Comparison of ENCODE assay signal across 25 cellular contexts in the genomic region with DNA sequence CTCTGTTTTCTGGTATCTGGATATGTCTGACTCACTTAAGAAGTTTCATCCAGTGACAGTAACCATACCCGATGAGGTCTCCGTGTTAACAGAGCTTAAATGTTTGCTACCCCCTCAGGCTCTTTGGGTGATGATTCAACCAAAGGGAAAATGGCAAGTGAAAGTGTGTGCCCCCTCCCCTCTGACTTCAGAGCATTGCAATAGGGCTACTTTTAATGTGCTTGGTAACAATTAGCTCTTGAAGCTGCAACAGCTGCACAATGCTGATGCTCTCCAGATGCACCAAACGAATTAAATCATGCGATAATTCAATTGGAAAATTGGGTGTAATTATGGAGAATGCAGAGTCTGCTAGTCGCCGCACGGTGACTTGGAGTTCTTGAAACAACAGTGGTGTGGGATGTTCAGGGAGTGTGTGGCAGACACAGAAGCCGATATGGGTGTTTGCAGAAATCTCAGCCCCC.
A peak's percentile ranks its signal among the peaks of the same experiment; 100 is the strongest.
DNase-seq lines count a peak whose midpoint lies in the region; ATAC-seq and TF ChIP-seq lines count a peak whose summit lies in the region.
"Had no signal": no experiment of that assay in that cellular context is flagged by ENCODE, and none has a peak within 500 bp of the region (broad histone marks: within the 10 kb centered on the region; RNA-seq: fewer than 3 reads in every experiment).

No MANE protein-coding gene starts in this region.

- ATAC-seq in SK-N-SH treated with all-trans-retinoic acid at 6 μM for 48 hours (peak; percentile 87), GM21447 (IDR thresholded peaks at IDR 0.05; ENCODE audit: unreplicated experiment) (no peak), HG03095 (IDR thresholded peaks at IDR 0.05; ENCODE audit: unreplicated experiment) (no peak), mucosa of descending colon (no peak)
- ATAC-seq: GM12878, K562, Panc1, pancreas had no signal

- H3K4me1 ChIP-seq in BE2C (peaks cover 23% of the 10 kb centered on the region), mucosa of descending colon (ENCODE audit: low read depth) (no peaks in the 10 kb centered on the region)
- H3K4me1 ChIP-seq: pancreas, SJSA1, spleen had no signal

- H3K4me3 ChIP-seq in BE2C (ENCODE audit: low read depth, low read length) (no peak overlapping the region), mucosa of descending colon (no peak overlapping the region)
- H3K4me3 ChIP-seq: GM12878, K562, lung, pancreas, SJSA1, spleen had no signal

- intact Hi-C loops in mucosa of descending colon (cut with DNase I, micrococcal nuclease): loop anchor here in 1 of 2 donors (10.0 kb wide), 1 partner anchor 1824 kb away; no protein-coding TSS in a partner anchor

- peak; percentile 91 for DNase-seq in BE2C
- DNase-seq in NCI-H1694 treated with DMSO at 0.1 percent for 48 hours (lab: John Stamatoyannopoulos, UW): peak; percentile 44
- peak; percentile 90 for DNase-seq in islet precursor cell
- no peak for DNase-seq in T1000 (lab: John Stamatoyannopoulos, UW)
- no peak for DNase-seq in mucosa of descending colon
- DNase-seq: ACHN; activated CD4-positive, alpha-beta T cell treated with anti-CD3 and anti-CD28 coated beads for 1 hour; activated naive CD8-positive, alpha-beta T cell treated with anti-CD3 and anti-CD28 coated beads for 36 hours; activated T-cell treated with anti-CD3 and anti-CD28 coated beads for 4 hours; COR-L47; dermis blood vessel endothelial cell; DMS79 treated with DMSO at 0.1 percent for 48 hours; NCI-H1417 treated with DMSO at 0.1 percent for 48 hours; NCI-H2107; NCI-H524 treated with DMSO at 0.1 percent for 48 hours; pancreas; spleen had no signal

- TF ChIP-seq CTCF in BE2C (IDR thresholded peaks at IDR 0.05; ENCODE audit: low read depth, low read length) (peak; percentile 20; the same call in 1 of the 2 replicates), mucosa of descending colon (IDR thresholded peaks at IDR 0.05) (no peak)

- no peaks in the 10 kb centered on the region for H3K27me3 ChIP-seq in BE2C
- H3K27me3 ChIP-seq: pancreas, SJSA1 had no signal

- H3K36me3 ChIP-seq in BE2C: no peaks in the 10 kb centered on the region
- no peaks in the 10 kb centered on the region for H3K36me3 ChIP-seq in mucosa of descending colon (ENCODE audit: low read depth)
- H3K36me3 ChIP-seq: pancreas, SJSA1, spleen had no signal

- H3K9me3 ChIP-seq in BE2C (peaks cover 3% of the 10 kb centered on the region; the same call in 1 of the 2 replicates), mucosa of descending colon (no peaks in the 10 kb centered on the region)
- H3K9me3 ChIP-seq: pancreas had no signal

TF ChIP-seq in SK-N-SH treated with all-trans-retinoic acid at 6 μM for 48 hours, 23 proteins besides CTCF, POLR2A, EP300 and RAD21 (continues in another document):
- TF ChIP-seq, protein P1, sequence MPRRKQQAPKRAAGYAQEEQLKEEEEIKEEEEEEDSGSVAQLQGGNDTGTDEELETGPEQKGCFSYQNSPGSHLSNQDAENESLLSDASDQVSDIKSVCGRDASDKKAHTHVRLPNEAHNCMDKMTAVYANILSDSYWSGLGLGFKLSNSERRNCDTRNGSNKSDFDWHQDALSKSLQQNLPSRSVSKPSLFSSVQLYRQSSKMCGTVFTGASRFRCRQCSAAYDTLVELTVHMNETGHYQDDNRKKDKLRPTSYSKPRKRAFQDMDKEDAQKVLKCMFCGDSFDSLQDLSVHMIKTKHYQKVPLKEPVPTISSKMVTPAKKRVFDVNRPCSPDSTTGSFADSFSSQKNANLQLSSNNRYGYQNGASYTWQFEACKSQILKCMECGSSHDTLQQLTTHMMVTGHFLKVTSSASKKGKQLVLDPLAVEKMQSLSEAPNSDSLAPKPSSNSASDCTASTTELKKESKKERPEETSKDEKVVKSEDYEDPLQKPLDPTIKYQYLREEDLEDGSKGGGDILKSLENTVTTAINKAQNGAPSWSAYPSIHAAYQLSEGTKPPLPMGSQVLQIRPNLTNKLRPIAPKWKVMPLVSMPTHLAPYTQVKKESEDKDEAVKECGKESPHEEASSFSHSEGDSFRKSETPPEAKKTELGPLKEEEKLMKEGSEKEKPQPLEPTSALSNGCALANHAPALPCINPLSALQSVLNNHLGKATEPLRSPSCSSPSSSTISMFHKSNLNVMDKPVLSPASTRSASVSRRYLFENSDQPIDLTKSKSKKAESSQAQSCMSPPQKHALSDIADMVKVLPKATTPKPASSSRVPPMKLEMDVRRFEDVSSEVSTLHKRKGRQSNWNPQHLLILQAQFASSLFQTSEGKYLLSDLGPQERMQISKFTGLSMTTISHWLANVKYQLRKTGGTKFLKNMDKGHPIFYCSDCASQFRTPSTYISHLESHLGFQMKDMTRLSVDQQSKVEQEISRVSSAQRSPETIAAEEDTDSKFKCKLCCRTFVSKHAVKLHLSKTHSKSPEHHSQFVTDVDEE (CRISPR knock-in tag; IDR thresholded peaks at IDR 0.05): peak; percentile 100
- no peak for TF ChIP-seq OSR1 (CRISPR knock-in tag; IDR thresholded peaks at IDR 0.05)
- peak; percentile 37; the same call in 1 of the 2 replicates for TF ChIP-seq ZFP30 (CRISPR knock-in tag; IDR thresholded peaks at IDR 0.05)
- TF ChIP-seq ZC3H10 (CRISPR knock-in tag; IDR thresholded peaks at IDR 0.05): no peak
- TF ChIP-seq, protein P2, sequence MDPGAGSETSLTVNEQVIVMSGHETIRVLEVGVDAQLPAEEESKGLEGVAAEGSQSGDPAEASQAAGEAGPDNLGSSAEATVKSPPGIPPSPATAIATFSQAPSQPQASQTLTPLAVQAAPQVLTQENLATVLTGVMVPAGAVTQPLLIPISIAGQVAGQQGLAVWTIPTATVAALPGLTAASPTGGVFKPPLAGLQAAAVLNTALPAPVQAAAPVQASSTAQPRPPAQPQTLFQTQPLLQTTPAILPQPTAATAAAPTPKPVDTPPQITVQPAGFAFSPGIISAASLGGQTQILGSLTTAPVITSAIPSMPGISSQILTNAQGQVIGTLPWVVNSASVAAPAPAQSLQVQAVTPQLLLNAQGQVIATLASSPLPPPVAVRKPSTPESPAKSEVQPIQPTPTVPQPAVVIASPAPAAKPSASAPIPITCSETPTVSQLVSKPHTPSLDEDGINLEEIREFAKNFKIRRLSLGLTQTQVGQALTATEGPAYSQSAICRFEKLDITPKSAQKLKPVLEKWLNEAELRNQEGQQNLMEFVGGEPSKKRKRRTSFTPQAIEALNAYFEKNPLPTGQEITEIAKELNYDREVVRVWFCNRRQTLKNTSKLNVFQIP (CRISPR knock-in tag; IDR thresholded peaks at IDR 0.05; ENCODE audit: borderline replicate concordance, low read depth): peak; percentile 84; the same call in 1 of the 2 replicates
- peak; percentile 82; the same call in 1 of the 2 replicates for TF ChIP-seq CSDC2 (CRISPR knock-in tag; IDR thresholded peaks at IDR 0.05)
- peak; percentile 81 for TF ChIP-seq ZNF8 (CRISPR knock-in tag; IDR thresholded peaks at IDR 0.05)
- TF ChIP-seq GLIS3 (CRISPR knock-in tag; IDR thresholded peaks at IDR 0.05): peak; percentile 81
- peak; percentile 95 for TF ChIP-seq SNAI2 (CRISPR knock-in tag; IDR thresholded peaks at IDR 0.05)
- peak; percentile 84; the same call in 1 of the 2 replicates for TF ChIP-seq ZFP3 (CRISPR knock-in tag; IDR thresholded peaks at IDR 0.05)
- TF ChIP-seq, protein P3, sequence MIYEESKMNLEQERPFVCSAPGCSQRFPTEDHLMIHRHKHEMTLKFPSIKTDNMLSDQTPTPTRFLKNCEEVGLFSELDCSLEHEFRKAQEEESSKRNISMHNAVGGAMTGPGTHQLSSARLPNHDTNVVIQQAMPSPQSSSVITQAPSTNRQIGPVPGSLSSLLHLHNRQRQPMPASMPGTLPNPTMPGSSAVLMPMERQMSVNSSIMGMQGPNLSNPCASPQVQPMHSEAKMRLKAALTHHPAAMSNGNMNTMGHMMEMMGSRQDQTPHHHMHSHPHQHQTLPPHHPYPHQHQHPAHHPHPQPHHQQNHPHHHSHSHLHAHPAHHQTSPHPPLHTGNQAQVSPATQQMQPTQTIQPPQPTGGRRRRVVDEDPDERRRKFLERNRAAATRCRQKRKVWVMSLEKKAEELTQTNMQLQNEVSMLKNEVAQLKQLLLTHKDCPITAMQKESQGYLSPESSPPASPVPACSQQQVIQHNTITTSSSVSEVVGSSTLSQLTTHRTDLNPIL (CRISPR knock-in tag; IDR thresholded peaks at IDR 0.05; ENCODE audit: low read depth): peak; percentile 96
- TF ChIP-seq PPARA (CRISPR knock-in tag; IDR thresholded peaks at IDR 0.05; ENCODE audit: borderline replicate concordance): peak; percentile 62; the same call in 1 of the 2 replicates
- TF ChIP-seq ISL1 (CRISPR knock-in tag; IDR thresholded peaks at IDR 0.05): peak; percentile 94
- TF ChIP-seq, protein P4, sequence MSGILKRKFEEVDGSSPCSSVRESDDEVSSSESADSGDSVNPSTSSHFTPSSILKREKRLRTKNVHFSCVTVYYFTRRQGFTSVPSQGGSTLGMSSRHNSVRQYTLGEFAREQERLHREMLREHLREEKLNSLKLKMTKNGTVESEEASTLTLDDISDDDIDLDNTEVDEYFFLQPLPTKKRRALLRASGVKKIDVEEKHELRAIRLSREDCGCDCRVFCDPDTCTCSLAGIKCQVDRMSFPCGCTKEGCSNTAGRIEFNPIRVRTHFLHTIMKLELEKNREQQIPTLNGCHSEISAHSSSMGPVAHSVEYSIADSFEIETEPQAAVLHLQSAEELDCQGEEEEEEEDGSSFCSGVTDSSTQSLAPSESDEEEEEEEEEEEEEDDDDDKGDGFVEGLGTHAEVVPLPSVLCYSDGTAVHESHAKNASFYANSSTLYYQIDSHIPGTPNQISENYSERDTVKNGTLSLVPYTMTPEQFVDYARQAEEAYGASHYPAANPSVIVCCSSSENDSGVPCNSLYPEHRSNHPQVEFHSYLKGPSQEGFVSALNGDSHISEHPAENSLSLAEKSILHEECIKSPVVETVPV (CRISPR knock-in tag; IDR thresholded peaks at IDR 0.05): peak; percentile 96
- peak; percentile 35; the same call in 1 of the 2 replicates for TF ChIP-seq ZNF565 (CRISPR knock-in tag; conservative IDR thresholded peaks at IDR 0.05; ENCODE audit: low read depth)
- TF ChIP-seq TOX (CRISPR knock-in tag; IDR thresholded peaks at IDR 0.05; ENCODE audit: borderline replicate concordance): no peak
- peak; percentile 84; the same call in 1 of the 2 replicates for TF ChIP-seq ESRRG (CRISPR knock-in tag; IDR thresholded peaks at IDR 0.05)
- no peak; the same call in 1 of the 2 replicates for TF ChIP-seq BACH2 (CRISPR knock-in tag; IDR thresholded peaks at IDR 0.05; ENCODE audit: borderline replicate concordance)
- no peak for TF ChIP-seq RARB (CRISPR knock-in tag; IDR thresholded peaks at IDR 0.05)
- 0 out of 2 replicates have a peak, but pooled peaks have one; percentile 60 for TF ChIP-seq ARNTL (CRISPR knock-in tag; IDR thresholded peaks at IDR 0.05; ENCODE audit: borderline replicate concordance, low read depth)
- TF ChIP-seq ZNF70 (CRISPR knock-in tag; IDR thresholded peaks at IDR 0.05): no peak; the same call in none of the 2 replicates
- peak; percentile 100 for TF ChIP-seq TCF4 (CRISPR knock-in tag; IDR thresholded peaks at IDR 0.05; ENCODE audit: borderline replicate concordance)

Comparison
In these comparisons a context has a peak if more than half of its experiments do, and no peak if none do; other contexts are left out.
1. DNase-seq: peak in BE2C (single experiment), NCI-H1694 treated with DMSO at 0.1 percent for 48 hours (single experiment) and islet precursor cell (single experiment); none in T1000 (single experiment) and mucosa of descending colon (0 of 3).